In the genomic region with DNA sequence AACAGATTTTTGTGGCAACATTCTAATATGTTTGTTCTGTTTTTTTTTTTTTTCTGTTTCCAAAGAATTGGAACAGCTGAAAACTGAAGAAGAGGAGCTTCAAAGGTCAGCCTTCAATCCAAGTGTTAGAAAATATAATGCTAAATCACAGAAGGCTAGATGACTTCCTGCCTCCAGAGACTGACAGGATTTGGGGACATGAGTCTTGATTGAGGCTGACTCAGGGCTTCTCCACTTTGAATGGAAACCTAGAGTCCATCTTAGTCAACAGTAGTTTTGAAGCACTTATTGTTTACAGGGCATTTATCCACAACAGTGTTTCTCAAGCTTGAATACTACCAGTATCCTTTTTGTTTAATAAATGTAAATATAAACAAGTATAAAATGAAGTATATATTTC, we compare ENCODE assay signal across 14 cellular contexts.
"Had no signal": no experiment of that assay in that cellular context is flagged by ENCODE, and none has a peak within 500 bp of the region (broad histone marks: within the 10 kb centered on the region; RNA-seq: fewer than 3 reads in every experiment).

No MANE protein-coding gene starts in this region.

- ATAC-seq: activated naive CD8-positive, alpha-beta T cell treated with anti-CD3 and anti-CD28 coated beads, Interleukin-2, amount 50 U/mL, for 24 hours; left lung; natural killer cell had no signal

- H3K27ac Mint-ChIP-seq: activated CD4-positive, alpha-beta T cell treated with anti-CD3 and anti-CD28 coated beads, Interleukin-2, amount 10 ng/mL, durations not matched to agents 24 days and 14 days; activated naive CD8-positive, alpha-beta T cell treated with anti-CD3 and anti-CD28 coated beads, Interleukin-2, amount 50 U/mL, for 24 hours; stimulated activated naive CD8-positive, alpha-beta T cell treated with anti-CD3 and anti-CD28 coated beads, Interleukin-15, Interleukin-2, amounts not matched to agents 100 ng/mL and 50 ng/mL, for 24 hours had no signal

- H3K36me3 Mint-ChIP-seq: natural killer cell had no signal

- H3K27ac ChIP-seq: left lung, skin epidermis, suprapubic skin had no signal

- H3K27me3 Mint-ChIP-seq: activated CD4-positive, alpha-beta T cell treated with anti-CD3 and anti-CD28 coated beads, Interleukin-2, amount 10 ng/mL, durations not matched to agents 24 days and 14 days; activated naive CD8-positive, alpha-beta T cell treated with anti-CD3 and anti-CD28 coated beads, Interleukin-2, amount 50 U/mL, for 24 hours; stimulated activated naive CD8-positive, alpha-beta T cell treated with anti-CD3 and anti-CD28 coated beads, Interleukin-15, Interleukin-2, amounts not matched to agents 100 ng/mL and 50 ng/mL, for 24 hours had no signal

- H3K4me3 ChIP-seq: left lung, skin epidermis, suprapubic skin had no signal

- H3K36me3 ChIP-seq: suprapubic skin had no signal

- H3K4me1 ChIP-seq: left lung, suprapubic skin had no signal

- H3K4me3 Mint-ChIP-seq: activated CD4-positive, alpha-beta T cell treated with anti-CD3 and anti-CD28 coated beads, Interleukin-2, amount 10 ng/mL, durations not matched to agents 24 days and 14 days; activated naive CD8-positive, alpha-beta T cell treated with anti-CD3 and anti-CD28 coated beads, Interleukin-2, amount 50 U/mL, for 24 hours; natural killer cell; stimulated activated naive CD8-positive, alpha-beta T cell treated with anti-CD3 and anti-CD28 coated beads, Interleukin-15, Interleukin-2, amounts not matched to agents 100 ng/mL and 50 ng/mL, for 24 hours had no signal

- H3K27me3 ChIP-seq: left lung, suprapubic skin had no signal

- H3K9me3 Mint-ChIP-seq: activated CD4-positive, alpha-beta T cell treated with anti-CD3 and anti-CD28 coated beads, Interleukin-2, amount 10 ng/mL, durations not matched to agents 24 days and 14 days; activated naive CD8-positive, alpha-beta T cell treated with anti-CD3 and anti-CD28 coated beads, Interleukin-2, amount 50 U/mL, for 24 hours; natural killer cell; stimulated activated naive CD8-positive, alpha-beta T cell treated with anti-CD3 and anti-CD28 coated beads, Interleukin-15, Interleukin-2, amounts not matched to agents 100 ng/mL and 50 ng/mL, for 24 hours had no signal

- DNase-seq: activated CD4-positive, alpha-beta T cell treated with anti-CD3 and anti-CD28 coated beads, Interleukin-2, amount 10 ng/mL, durations not matched to agents 24 days and 14 days; activated CD4-positive, CD25-positive, alpha-beta regulatory T cell; activated naive CD4-positive, alpha-beta T cell; activated naive CD8-positive, alpha-beta T cell treated with anti-CD3 and anti-CD28 coated beads, Interleukin-2, amount 50 U/mL, for 24 hours; islet precursor cell; left lung; natural killer cell; nucleus accumbens; stimulated activated CD4-positive, alpha-beta T cell treated with anti-CD3 and anti-CD28 coated beads, Interleukin-4, amount 100 ng/mL, for 4 hours; stimulated activated CD8-positive, alpha-beta memory T cell treated with anti-CD3 and anti-CD28 coated beads, Interleukin-4, amount 100 ng/mL, for 48 hours; trophoblast cell had no signal

- H3K4me1 Mint-ChIP-seq: natural killer cell had no signal
